Comparison of ENCODE assay signal across 1 cellular context in the genomic region with DNA sequence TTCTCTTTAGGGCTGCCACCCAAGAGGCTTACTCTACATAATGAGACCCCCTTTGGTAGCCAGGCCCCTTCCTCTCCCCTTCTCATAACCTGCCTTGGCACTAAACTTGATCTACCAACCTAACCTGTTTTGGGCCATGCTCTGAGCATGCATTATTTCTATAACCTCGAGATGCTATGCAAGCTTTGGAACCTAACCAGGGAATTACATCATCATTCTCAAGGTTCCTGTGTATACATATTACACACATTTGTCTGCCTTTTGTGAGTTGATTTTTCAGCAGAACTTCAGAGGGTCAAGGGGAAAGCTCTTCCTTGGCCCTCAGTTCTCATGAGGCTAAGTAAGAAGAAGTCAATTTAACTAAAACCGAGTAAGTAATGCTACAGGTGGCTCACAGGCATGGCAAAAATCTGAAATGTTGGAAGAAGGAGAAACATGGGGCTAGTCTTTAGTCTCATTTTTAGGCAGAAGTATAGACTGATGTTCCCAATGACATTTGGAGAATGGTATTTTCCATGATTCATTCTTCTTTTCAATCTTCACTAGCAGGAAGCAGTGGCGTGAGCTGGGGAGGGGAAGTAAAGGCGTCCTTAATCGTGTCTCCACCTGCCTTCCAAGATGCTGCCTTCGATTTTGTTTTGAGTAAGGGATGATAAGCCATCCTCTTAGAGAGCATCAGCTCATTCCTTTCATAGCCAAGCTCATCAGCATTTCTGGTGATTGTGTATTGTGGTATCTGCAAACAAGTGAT.
TF ChIP-seq lines count a peak whose summit lies in the region.

No MANE protein-coding gene starts in this region.

TF ChIP-seq in GM12891, 5 proteins besides CTCF, POLR2A, EP300 and RAD21:
- TF ChIP-seq TAF1 (IDR thresholded peaks at IDR 0.05; ENCODE audit: low read depth, low read length) (no peak), SPI1 (IDR thresholded peaks at IDR 0.05; ENCODE audit: low read depth, low read length) (no peak), POLR2AphosphoS5 (IDR thresholded peaks at IDR 0.05; ENCODE audit: low read depth, low read length) (no peak), POU2F2 (IDR thresholded peaks at IDR 0.05; ENCODE audit: low read depth, low read length) (no peak), PAX5 (IDR thresholded peaks at IDR 0.05; ENCODE audit: insufficient read depth, low read length, severe bottlenecking) (no peak)
